ENCODE assay signal across 9 cellular contexts in genomic region chr12:94769040-94769420, GRCh38.
DNase-seq lines count a peak whose midpoint lies in the region; ATAC-seq and TF ChIP-seq lines count a peak whose summit lies in the region.
"Had no signal": no experiment of that assay in that cellular context is flagged by ENCODE, and none has a peak within 500 bp of the region (broad histone marks: within the 10 kb centered on the region; RNA-seq: fewer than 3 reads in every experiment).

No MANE protein-coding gene starts in this region.

- no peaks in the 10 kb centered on the region for H3K9me3 ChIP-seq in OCI-LY3 (ENCODE audit: insufficient read depth, low read length)

- peaks cover 60% of the 10 kb centered on the region for H3K4me1 ChIP-seq in OCI-LY3 (ENCODE audit: low read length)

- H3K27me3 ChIP-seq in OCI-LY3 (ENCODE audit: low read depth, low read length), result no peaks in the 10 kb centered on the region

- ATAC-seq in GM19324 (IDR thresholded peaks at IDR 0.05; ENCODE audit: low FRiP score, unreplicated experiment) (peak; percentile 78), HG02870 (IDR thresholded peaks at IDR 0.05; ENCODE audit: unreplicated experiment) (peak; percentile 83)
- peak; percentile 63 for ATAC-seq in stimulated activated naive CD8-positive, alpha-beta T cell treated with anti-CD3 and anti-CD28 coated beads, Interleukin-15, Interleukin-2, amounts not matched to agents 100 U/mL and 50 U/mL, for 24 hours

- peak overlapping the region; percentile 90 for H3K27ac ChIP-seq in OCI-LY3 (ENCODE audit: low read length)

- DNase-seq in stimulated activated naive CD8-positive, alpha-beta T cell treated with anti-CD3 and anti-CD28 coated beads, Interleukin-15, Interleukin-2, amounts not matched to agents 100 U/mL and 50 U/mL, for 24 hours, result no peak
- no peak for DNase-seq in NCI-H146 (lab: John Stamatoyannopoulos, UW)
- no peak for DNase-seq in RKO (ENCODE audit: low spot score)
- no peak for DNase-seq in anterior cingulate cortex (lab: John Stamatoyannopoulos, UW)
- DNase-seq: NK-92 treated with Interleukin-12 subunit alpha and Interleukin-12 subunit beta, amount 100 ng/mL, for 24 hours had no signal

- H3K4me2 ChIP-seq in OCI-LY3 (ENCODE audit: low read length), result peak overlapping the region; percentile 99

- TF ChIP-seq CTCF in OCI-LY3 (IDR thresholded peaks at IDR 0.05; ENCODE audit: low read depth, low read length), result no peak

- peak overlapping the region; percentile 64 for H3K9ac ChIP-seq in OCI-LY3 (ENCODE audit: low read length)

- no peaks in the 10 kb centered on the region for H4K20me1 ChIP-seq in OCI-LY3 (ENCODE audit: insufficient read depth, low read length)

- peak overlapping the region; percentile 75 for H3K4me3 ChIP-seq in OCI-LY3 (ENCODE audit: low read length)
- H3K4me3 ChIP-seq: lung had no signal

- H3K36me3 ChIP-seq in OCI-LY3 (replicated peaks; ENCODE audit: low read depth, low read length), result peaks cover 5% of the 10 kb centered on the region

- no peak overlapping the region for H2AFZ ChIP-seq in OCI-LY3 (ENCODE audit: low read depth, low read length)

- H3K79me2 ChIP-seq in OCI-LY3 (ENCODE audit: low read length), result peaks cover 11% of the 10 kb centered on the region; the same call in 1 of the 2 replicates
